ENCODE assay signal across 8 cellular contexts in the genomic region with DNA sequence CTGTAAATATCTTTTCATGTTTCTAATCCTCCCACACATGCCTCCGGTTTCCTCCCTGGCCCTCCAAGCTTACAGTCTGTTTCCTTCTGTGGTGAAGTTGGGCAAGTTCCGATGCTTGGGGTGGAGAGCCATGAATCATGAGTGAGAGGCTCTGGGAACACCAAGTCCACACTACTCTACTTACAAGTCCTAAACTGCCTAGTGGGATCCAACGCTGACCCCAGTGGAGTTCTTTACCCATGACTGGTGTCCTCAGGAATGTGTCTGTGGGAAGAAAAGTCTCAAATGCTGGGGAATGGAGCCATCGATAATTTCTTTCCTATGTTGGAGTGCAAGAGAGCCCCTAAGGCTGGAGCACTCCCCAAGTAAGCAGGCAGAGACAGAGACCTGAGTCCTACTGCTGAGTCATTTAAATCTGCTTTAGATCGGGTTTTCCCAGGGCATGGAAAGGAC.
DNase-seq lines count a peak whose midpoint lies in the region; ATAC-seq, FAIRE-seq and TF ChIP-seq lines count a peak whose summit lies in the region.

No MANE protein-coding gene starts in this region.

- peak overlapping the region; percentile 14 for H3K4me3 Mint-ChIP-seq in osteocyte (ENCODE audit: unreplicated experiment)

- CTCF ChIA-PET in endothelial cell of umbilical vein (lab: Charles Lee), result interaction anchor here (0.8 to 1.7 kb wide), 6 partner anchors 8 to 235 kb away, joined by 3 to 5 read pairs (median 3); no protein-coding TSS in a partner anchor

- TF ChIP-seq CTCF in endothelial cell of umbilical vein (IDR thresholded peaks at IDR 0.05; ENCODE audit: extremely low read depth in 1 of 2, insufficient read depth in 1 of 2, low read depth in 1 of 2, low read length in 2 of 2) (no peak), osteocyte (IDR thresholded peaks at IDR 0.05) (no peak)

- peak; percentile 18 for FAIRE-seq in endothelial cell of umbilical vein (lab: Jason Lieb, UNC)

- H3K9me3 Mint-ChIP-seq in osteocyte (ENCODE audit: unreplicated experiment), result peaks cover 6% of the 10 kb centered on the region

- H3K4me3 ChIP-seq in BLaER1 treated with 17β-estradiol and CSF1 and Interleukin-3, amounts not matched to agents 10 nM and 100 nM, result peak overlapping the region in 8 of 10 experiments; percentile 5 to 51 (median 33); a peak in 9 of 20 replicates
- no peak overlapping the region for H3K4me3 ChIP-seq in endothelial cell of umbilical vein (replicated peaks in 1 of 3; ENCODE audit: insufficient read depth in 1 of 3, low read depth in 1 of 3, low read length in 3 of 3)

- TF ChIP-seq POLR2A in endothelial cell of umbilical vein (IDR thresholded peaks at IDR 0.05; ENCODE audit: low read depth, low read length), result no peak

- H3K36me3 ChIP-seq in BLaER1 treated with 17β-estradiol and CSF1 and Interleukin-3, amounts not matched to agents 10 nM and 100 nM, result no peaks in the 10 kb centered on the region; a peak in 1 of 22 replicates
- no peaks in the 10 kb centered on the region for H3K36me3 ChIP-seq in endothelial cell of umbilical vein (ENCODE audit: control insufficient read depth in 2 of 2, extremely low read depth in 1 of 2, insufficient read depth in 2 of 2, low read length in 2 of 2)

- intact Hi-C loops in endothelial cell of umbilical vein (cut with micrococcal nuclease), result no loop called here

- peak overlapping the region; percentile 19 for H2AFZ ChIP-seq in endothelial cell of umbilical vein (ENCODE audit: low read depth, low read length)

- H3K27ac Mint-ChIP-seq in osteocyte (ENCODE audit: unreplicated experiment), result no peak overlapping the region

- no TSS peak for BruUV-seq in endothelial cell of umbilical vein (replicated peaks; lab: Mats Ljungman, UMichigan)

- peaks cover 6 to 100% (median 63%) of the 10 kb centered on the region in 10 experiments; a peak in 19 of 20 replicates for H3K4me1 ChIP-seq in BLaER1 treated with 17β-estradiol and CSF1 and Interleukin-3, amounts not matched to agents 10 nM and 100 nM
- H3K4me1 ChIP-seq in endothelial cell of umbilical vein (ENCODE audit: control insufficient read depth, extremely low read depth, insufficient read depth, low read length), result peaks cover 9% of the 10 kb centered on the region

- H3K27me3 Mint-ChIP-seq in osteocyte (ENCODE audit: unreplicated experiment), result no peaks in the 10 kb centered on the region

- no peaks in the 10 kb centered on the region for H4K20me1 ChIP-seq in BLaER1 treated with 17β-estradiol and CSF1 and Interleukin-3, amounts not matched to agents 10 nM and 100 nM
- H4K20me1 ChIP-seq in endothelial cell of umbilical vein (replicated peaks; ENCODE audit: control insufficient read depth, extremely low read depth, insufficient read depth, low read length), result no peaks in the 10 kb centered on the region

- peak overlapping the region; percentile 58 to 94 (median 87) for H3K27ac ChIP-seq in BLaER1 treated with 17β-estradiol and CSF1 and Interleukin-3, amounts not matched to agents 10 nM and 100 nM
- peak overlapping the region; percentile 35 for H3K27ac ChIP-seq in endothelial cell of umbilical vein (ENCODE audit: insufficient read depth, low read depth, low read length)

- peak overlapping the region in 10 of 11 experiments; percentile 49 to 81 (median 68); a peak in 18 of 22 replicates for H3K9ac ChIP-seq in BLaER1 treated with 17β-estradiol and CSF1 and Interleukin-3, amounts not matched to agents 10 nM and 100 nM
- H3K9ac ChIP-seq in endothelial cell of umbilical vein (replicated peaks; ENCODE audit: extremely low read depth, insufficient read depth, low read length), result no peak overlapping the region

- no peak for ATAC-seq in HG03097 (IDR thresholded peaks at IDR 0.05; ENCODE audit: low FRiP score, unreplicated experiment)

- H3K4me2 ChIP-seq in BLaER1 treated with 17β-estradiol and CSF1 and Interleukin-3, amounts not matched to agents 10 nM and 100 nM, result peak overlapping the region; percentile 49 to 96 (median 79); a peak in 21 of 22 replicates
- H3K4me2 ChIP-seq in endothelial cell of umbilical vein (ENCODE audit: insufficient read depth, low read length), result no peak overlapping the region

- dilution Hi-C loops in endothelial cell of umbilical vein (cut with MboI; ENCODE audit: extremely low pct_ligation_motif_present, low sequenced_read_pairs), result no loop called here

- no peaks in the 10 kb centered on the region for H3K79me2 ChIP-seq in endothelial cell of umbilical vein (ENCODE audit: control insufficient read depth, insufficient read depth, low read length)

- POLR2A ChIA-PET in endothelial cell of umbilical vein (lab: Charles Lee), result no interaction called here

- DNase-seq in SIG-M5 (lab: John Stamatoyannopoulos, UW) (peak; percentile 52), endothelial cell of umbilical vein (ENCODE audit: low read depth, low spot score) (peak; percentile 53), osteocyte (ENCODE audit: extremely low spot score, unreplicated experiment) (peak; percentile 86), NCI-H128 (lab: John Stamatoyannopoulos, UW; ENCODE audit: unreplicated experiment) (no peak), activated gamma-delta T cell (lab: John Stamatoyannopoulos, UW) (no peak), HUDEP-2 (lab: John Stamatoyannopoulos, UW; ENCODE audit: unreplicated experiment in 76 of 76) (no peak)

- H3K36me3 Mint-ChIP-seq in osteocyte (ENCODE audit: unreplicated experiment), result no peaks in the 10 kb centered on the region

- no peaks in the 10 kb centered on the region for H3K27me3 ChIP-seq in BLaER1 treated with 17β-estradiol and CSF1 and Interleukin-3, amounts not matched to agents 10 nM and 100 nM
- no peaks in the 10 kb centered on the region for H3K27me3 ChIP-seq in endothelial cell of umbilical vein (ENCODE audit: control insufficient read depth in 2 of 2, insufficient read depth in 2 of 2, low read length in 2 of 2)

- H3K4me1 Mint-ChIP-seq in osteocyte (ENCODE audit: unreplicated experiment), result peaks cover 10% of the 10 kb centered on the region

- no peaks in the 10 kb centered on the region for H3K9me1 ChIP-seq in endothelial cell of umbilical vein (replicated peaks; ENCODE audit: control insufficient read depth, extremely low read depth, insufficient read depth, low read length)

- H3K9me3 ChIP-seq in BLaER1 treated with 17β-estradiol and CSF1 and Interleukin-3, amounts not matched to agents 10 nM and 100 nM (replicated peaks in 1 of 11), result peaks cover 0 to 19% (median 0%) of the 10 kb centered on the region in 11 experiments; a peak in 9 of 22 replicates
- H3K9me3 ChIP-seq in endothelial cell of umbilical vein (replicated peaks; ENCODE audit: control insufficient read depth, insufficient read depth, low read length), result no peaks in the 10 kb centered on the region

TF ChIP-seq in endothelial cell of umbilical vein, 7 proteins besides CTCF, POLR2A, EP300 and RAD21:
- no peak for TF ChIP-seq MYC (IDR thresholded peaks at IDR 0.05; ENCODE audit: low read depth, low read length)
- TF ChIP-seq FOS (IDR thresholded peaks at IDR 0.05; ENCODE audit: borderline replicate concordance, insufficient read depth, low read length), result peak; percentile 62

Comparison
In these comparisons a context has a peak if more than half of its experiments do, and no peak if none do; other contexts are left out.
1. H3K4me3 ChIP-seq: peak in BLaER1 treated with 17β-estradiol and CSF1 and Interleukin-3, amounts not matched to agents 10 nM and 100 nM (8 of 10); none in endothelial cell of umbilical vein (0 of 3).
2. DNase-seq: peak in SIG-M5 (single experiment), endothelial cell of umbilical vein (single experiment) and osteocyte (single experiment); none in NCI-H128 (single experiment), activated gamma-delta T cell (single experiment) and HUDEP-2 (0 of 76).